In genomic region chr1:95197616-95198252, GRCh38 we compare ENCODE assay signal across 12 cellular contexts. TPM values are rescaled to one million over a fixed set of nuclear protein-coding genes. Genes with fewer than 3 reads are reported as not detected.
DNase-seq lines count a peak whose midpoint lies in the region; ATAC-seq, FAIRE-seq and TF ChIP-seq lines count a peak whose summit lies in the region.
"Had no signal": no experiment of that assay in that cellular context is flagged by ENCODE, and none has a peak within 500 bp of the region (broad histone marks: within the 10 kb centered on the region; RNA-seq: fewer than 3 reads in every experiment).

No MANE protein-coding gene starts in this region.

- H3K4me3 ChIP-seq in RWPE2 (ENCODE audit: severe bottlenecking): no peak overlapping the region
- no peak overlapping the region for H3K4me3 ChIP-seq in cardiac muscle cell
- no peak overlapping the region for H3K4me3 ChIP-seq in upper lobe of right lung
- H3K4me3 ChIP-seq: thyroid gland had no signal

- DNase-seq in NCI-H1694 treated with DMSO at 0.1 percent for 48 hours (lab: John Stamatoyannopoulos, UW): peak; percentile 36
- no peak for DNase-seq in NCI-H1694 (lab: John Stamatoyannopoulos, UW)
- DNase-seq in RWPE2 (ENCODE audit: low spot score): no peak
- peak; percentile 23 to 30 for DNase-seq in cardiac muscle cell (ENCODE audit: low read depth in 1 of 2, low spot score in 1 of 2)
- no peak for DNase-seq in upper lobe of right lung
- DNase-seq in stimulated activated CD8-positive, alpha-beta memory T cell treated with anti-CD3 and anti-CD28 coated beads, Interleukin-4, amount 100 ng/mL, for 48 hours: no peak
- DNase-seq in GM19239 (ENCODE audit: insufficient read length, low spot score): no peak
- DNase-seq: amniotic stem cell; OCI-M1; stimulated activated CD4-positive, alpha-beta T cell treated with anti-CD3 and anti-CD28 coated beads, Interleukin-2, amount 100 ng/mL, for 48 hours; thyroid gland had no signal

- H3K27ac ChIP-seq in RWPE2 (ENCODE audit: poor library complexity, severe bottlenecking): no peak overlapping the region
- peak overlapping the region; percentile 8 for H3K27ac ChIP-seq in cardiac muscle cell
- no peak overlapping the region for H3K27ac ChIP-seq in upper lobe of right lung

- H3K36me3 ChIP-seq in RWPE2 (ENCODE audit: low read depth) (no peaks in the 10 kb centered on the region), cardiac muscle cell (no peaks in the 10 kb centered on the region), upper lobe of right lung (no peaks in the 10 kb centered on the region)
- H3K36me3 ChIP-seq: thyroid gland had no signal

- H3K27me3 ChIP-seq in RWPE2 (ENCODE audit: insufficient read depth, poor library complexity, severe bottlenecking): no peaks in the 10 kb centered on the region
- H3K27me3 ChIP-seq in cardiac muscle cell: no peaks in the 10 kb centered on the region
- no peaks in the 10 kb centered on the region for H3K27me3 ChIP-seq in upper lobe of right lung
- H3K27me3 ChIP-seq: thyroid gland had no signal

- H3K9me3 ChIP-seq in RWPE2 (ENCODE audit: severe bottlenecking) (no peaks in the 10 kb centered on the region), cardiac muscle cell (ENCODE audit: low read depth) (no peaks in the 10 kb centered on the region), upper lobe of right lung (no peaks in the 10 kb centered on the region)
- H3K9me3 ChIP-seq: thyroid gland had no signal

- intact Hi-C loops in upper lobe of right lung (cut with DNase I): no loop called here

- H3K4me1 ChIP-seq in RWPE2 (ENCODE audit: insufficient read depth, poor library complexity, severe bottlenecking) (peaks cover 6% of the 10 kb centered on the region), cardiac muscle cell (ENCODE audit: low read depth) (peaks cover 39% of the 10 kb centered on the region), upper lobe of right lung (no peaks in the 10 kb centered on the region)

- FAIRE-seq in GM19239 (lab: Jason Lieb, UNC): no peak

- ATAC-seq in RWPE2 (ENCODE audit: low read depth) (peak; percentile 92), upper lobe of right lung (peak; percentile 65), HG02840 (IDR thresholded peaks at IDR 0.05; ENCODE audit: low FRiP score, unreplicated experiment) (no peak)

- TF ChIP-seq CTCF in RWPE2 (IDR thresholded peaks at IDR 0.05; ENCODE audit: poor library complexity, severe bottlenecking) (no peak), cardiac muscle cell (IDR thresholded peaks at IDR 0.05; ENCODE audit: low read depth, low read length) (no peak), upper lobe of right lung (IDR thresholded peaks at IDR 0.05) (no peak)

RNA-seq across cellular contexts. Expression of gene RWDD3, which starts 36.3 kb away (rescaled TPM):
- 13.8 and 14.3 TPM in 2 replicates for total RNA-seq in cardiac muscle cell
- 32.8 and 38.9 TPM in 2 replicates for polyA plus RNA-seq in cardiac muscle cell
- 12.8 TPM for total RNA-seq in upper lobe of right lung

Comparison
In these comparisons a context has a peak if more than half of its experiments do, and no peak if none do; other contexts are left out.
1. DNase-seq: peak in NCI-H1694 treated with DMSO at 0.1 percent for 48 hours (single experiment) and cardiac muscle cell (2 of 2); none in NCI-H1694 (single experiment), RWPE2 (single experiment), upper lobe of right lung (single experiment), stimulated activated CD8-positive, alpha-beta memory T cell treated with anti-CD3 and anti-CD28 coated beads, Interleukin-4, amount 100 ng/mL, for 48 hours (single experiment) and GM19239 (single experiment).